8 cellular contexts compared by ENCODE assay signal in the genomic region with DNA sequence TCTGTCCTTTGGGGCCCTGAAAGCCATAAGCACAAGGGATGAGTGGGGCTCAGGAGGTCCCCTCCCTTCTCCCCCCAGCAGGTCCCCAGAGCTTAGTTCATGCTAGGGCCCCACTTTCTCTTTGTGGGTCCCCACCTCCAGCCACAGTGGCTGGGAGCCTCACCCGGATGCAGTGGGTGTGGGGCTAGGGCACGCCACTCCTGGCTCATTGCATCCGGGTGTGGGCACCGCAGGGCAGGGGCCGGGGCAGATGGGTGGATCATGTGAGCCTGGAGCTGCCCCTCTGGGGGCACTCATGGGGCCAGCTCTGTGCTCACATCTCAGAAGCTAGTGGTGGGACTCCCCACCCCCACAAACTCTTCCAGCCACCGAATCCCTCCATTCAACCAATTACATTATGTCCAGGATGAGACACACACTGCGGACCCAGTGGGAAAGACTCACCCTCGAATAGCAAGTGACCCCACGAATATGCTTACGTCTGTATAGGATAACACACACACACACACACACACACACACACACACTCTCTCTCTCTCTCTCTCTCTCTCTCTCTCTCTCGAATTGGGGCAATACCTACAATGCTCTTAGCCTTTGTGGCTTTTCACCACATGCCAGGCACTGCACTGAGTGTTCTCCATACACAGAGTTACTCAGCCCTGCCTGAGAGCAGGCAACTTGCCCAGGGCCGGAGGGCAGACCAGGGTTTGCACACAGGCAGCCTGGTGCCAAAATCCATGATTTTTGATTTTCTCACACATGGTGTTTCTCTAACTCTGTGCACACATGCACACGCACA. TPM values are rescaled to one million over a fixed set of nuclear protein-coding genes. Genes with fewer than 3 reads are reported as not detected.
DNase-seq lines count a peak whose midpoint lies in the region; ATAC-seq and TF ChIP-seq lines count a peak whose summit lies in the region.

No MANE protein-coding gene starts in this region.

- no peaks in the 10 kb centered on the region for H3K9me3 Mint-ChIP-seq in CD8-positive, alpha-beta T cell
- no peaks in the 10 kb centered on the region for H3K9me3 Mint-ChIP-seq in activated naive CD8-positive, alpha-beta T cell treated with anti-CD3 and anti-CD28 coated beads for 36 hours

- no peak overlapping the region for H2AFZ ChIP-seq in Karpas-422 (ENCODE audit: low read length)

- no peaks in the 10 kb centered on the region for H3K9me2 ChIP-seq in Karpas-422 (replicated peaks; ENCODE audit: insufficient read depth, low read length)

- peaks cover 53% of the 10 kb centered on the region for H3K4me1 ChIP-seq in CD8-positive, alpha-beta T cell (ENCODE audit: insufficient read depth, low read length)
- H3K4me1 ChIP-seq in Karpas-422 (ENCODE audit: low read length) (peaks cover 95% of the 10 kb centered on the region), right lobe of liver (peaks cover 0 to 10% (median 3%) of the 10 kb centered on the region in 4 donors)

- H4K20me1 ChIP-seq in Karpas-422 (ENCODE audit: insufficient read depth, low read depth, low read length): no peaks in the 10 kb centered on the region

- H3K27me3 ChIP-seq in CD8-positive, alpha-beta T cell (ENCODE audit: insufficient read depth, low read length): no peaks in the 10 kb centered on the region
- H3K27me3 ChIP-seq in Karpas-422 (ENCODE audit: low read length) (no peaks in the 10 kb centered on the region), right lobe of liver (no peaks in the 10 kb centered on the region)

- H3K79me2 ChIP-seq in Karpas-422 (ENCODE audit: low read length): no peaks in the 10 kb centered on the region

- TF ChIP-seq CTCF in CD8-positive, alpha-beta T cell (IDR thresholded peaks at IDR 0.05): no peak
- no peak for TF ChIP-seq CTCF in right lobe of liver (IDR thresholded peaks at IDR 0.05)

- CTCF ChIA-PET in CD8-positive, alpha-beta T cell (lab: Charles Lee): interaction anchor here (1.0 to 4.3 kb wide), 3 partner anchors 14 to 27 kb away, joined by 3 to 30 read pairs (median 4); no protein-coding TSS in a partner anchor

- no peaks in the 10 kb centered on the region for H3K36me3 ChIP-seq in CD8-positive, alpha-beta T cell (ENCODE audit: insufficient read depth, low read length)
- H3K36me3 ChIP-seq in Karpas-422 (ENCODE audit: insufficient read depth, low read length): no peaks in the 10 kb centered on the region
- H3K36me3 ChIP-seq in right lobe of liver: no peaks in the 10 kb centered on the region

- ATAC-seq in CD8-positive, alpha-beta T cell: peak; percentile 81
- ATAC-seq in right lobe of liver (peak; percentile 88 to 95 (median 92)), HG02885 (IDR thresholded peaks at IDR 0.05; ENCODE audit: poor library complexity, unreplicated experiment) (no peak), HG03442 (IDR thresholded peaks at IDR 0.05; ENCODE audit: unreplicated experiment) (no peak), HG02798 (IDR thresholded peaks at IDR 0.05; ENCODE audit: poor library complexity, unreplicated experiment) (no peak)

- POLR2A ChIA-PET in CD8-positive, alpha-beta T cell (lab: Charles Lee): interaction anchor here (0.9 kb wide), 1 partner anchor 9 kb away, joined by 4 read pairs; no protein-coding TSS in a partner anchor

- H3K27ac Mint-ChIP-seq in CD8-positive, alpha-beta T cell: peak overlapping the region; percentile 67
- H3K27ac Mint-ChIP-seq in activated naive CD8-positive, alpha-beta T cell treated with anti-CD3 and anti-CD28 coated beads for 36 hours: peak overlapping the region; percentile 77

- TF ChIP-seq POLR2A in right lobe of liver (IDR thresholded peaks at IDR 0.05): no peak

- H3K4me3 ChIP-seq in CD8-positive, alpha-beta T cell (ENCODE audit: low read depth, low read length): peak overlapping the region; percentile 10
- H3K4me3 ChIP-seq in Karpas-422 (ENCODE audit: low read length) (peak overlapping the region; percentile 57; the same call in 1 of the 2 replicates), right lobe of liver (no peak overlapping the region)

- DNase-seq in CD8-positive, alpha-beta T cell: peak in 6 of 7 experiments; percentile 18 to 79 (median 48)
- peak; percentile 90 for DNase-seq in Karpas-422
- DNase-seq in activated naive CD8-positive, alpha-beta T cell treated with anti-CD3 and anti-CD28 coated beads for 36 hours: peak; percentile 42
- peak; percentile 78 to 84 (median 82) for DNase-seq in right lobe of liver
- no peak for DNase-seq in NOMO-1 treated with dmso at 0.1 percent for 144 hours (lab: John Stamatoyannopoulos, UW; ENCODE audit: unreplicated experiment)

- WGBS in right lobe of liver (ENCODE audit: insufficient coverage, low coverage, low lambda C conversion rate, missing lambda C conversion rate): 49% methylated on average over 7 of the region's 13 CpGs

- intact Hi-C loops in CD8-positive, alpha-beta T cell (cut with DNase I, micrococcal nuclease): loop anchor here in 1 of 2 experiments (2.0 kb wide), 1 partner anchor 15 kb away; no protein-coding TSS in a partner anchor
- intact Hi-C loops in right lobe of liver (cut with DNase I): no loop called here

- H3K9me3 ChIP-seq in CD8-positive, alpha-beta T cell (ENCODE audit: low read length): no peaks in the 10 kb centered on the region
- no peaks in the 10 kb centered on the region for H3K9me3 ChIP-seq in Karpas-422 (ENCODE audit: low read length)
- H3K9me3 ChIP-seq in right lobe of liver: no peaks in the 10 kb centered on the region

- peak overlapping the region; percentile 68 for H3K4me2 ChIP-seq in Karpas-422 (ENCODE audit: low read depth, low read length, poor library complexity, severe bottlenecking)

- H3K36me3 Mint-ChIP-seq in CD8-positive, alpha-beta T cell: no peaks in the 10 kb centered on the region
- H3K36me3 Mint-ChIP-seq in activated naive CD8-positive, alpha-beta T cell treated with anti-CD3 and anti-CD28 coated beads for 36 hours: no peaks in the 10 kb centered on the region

- peak overlapping the region; percentile 20 for H3K27ac ChIP-seq in CD8-positive, alpha-beta T cell (ENCODE audit: low read depth, low read length)
- H3K27ac ChIP-seq in Karpas-422 (ENCODE audit: low read length): peak overlapping the region; percentile 100
- H3K27ac ChIP-seq in right lobe of liver: no peak overlapping the region

- peak overlapping the region; percentile 79 for H3K9ac ChIP-seq in Karpas-422 (ENCODE audit: low read length)

- H3K27me3 Mint-ChIP-seq in CD8-positive, alpha-beta T cell (ENCODE audit: low read depth): no peaks in the 10 kb centered on the region
- no peaks in the 10 kb centered on the region for H3K27me3 Mint-ChIP-seq in activated naive CD8-positive, alpha-beta T cell treated with anti-CD3 and anti-CD28 coated beads for 36 hours

- peaks cover 41% of the 10 kb centered on the region for H3K4me1 Mint-ChIP-seq in CD8-positive, alpha-beta T cell (ENCODE audit: low read depth)
- H3K4me1 Mint-ChIP-seq in activated naive CD8-positive, alpha-beta T cell treated with anti-CD3 and anti-CD28 coated beads for 36 hours: peaks cover 12% of the 10 kb centered on the region

- peak overlapping the region; percentile 55 for H3K4me3 Mint-ChIP-seq in CD8-positive, alpha-beta T cell
- H3K4me3 Mint-ChIP-seq in activated naive CD8-positive, alpha-beta T cell treated with anti-CD3 and anti-CD28 coated beads for 36 hours: peak overlapping the region; percentile 42

RNA-seq across cellular contexts. Expression of a gene that starts 16.8 kb away (rescaled TPM):
- 10 to 100 TPM; 82.8 to 90.3 TPM for total RNA-seq in CD8-positive, alpha-beta T cell
- total RNA-seq in Karpas-422 (2014; rRNA removed; shearing (Covaris generic); ENCODE audit: low replicate concordance): 116 and 118 TPM in 2 replicates
- 10 to 100 TPM; 47.4 to 54.8 TPM for total RNA-seq in activated naive CD8-positive, alpha-beta T cell treated with anti-CD3 and anti-CD28 coated beads for 36 hours
- 100 to 1,000 TPM in 3 of 6 experiments, 10 to 100 TPM in 3; 64.3 to 133 (median 85.8) TPM for total RNA-seq in right lobe of liver

RNA-seq across cellular contexts. Expression of a gene that starts 45.1 kb away (rescaled TPM):
- total RNA-seq in CD8-positive, alpha-beta T cell: 10 to 100 TPM; 67.3 to 76.2 TPM
- total RNA-seq in Karpas-422 (2014; rRNA removed; shearing (Covaris generic); ENCODE audit: low replicate concordance): 75.7 and 136 TPM in 2 replicates
- 100 to 1,000 TPM; 599 to 600 TPM for total RNA-seq in activated naive CD8-positive, alpha-beta T cell treated with anti-CD3 and anti-CD28 coated beads for 36 hours
- 10 to 100 TPM; 44.2 to 96.1 (median 73.5) TPM for total RNA-seq in right lobe of liver

Comparison
In these comparisons a context has a peak if more than half of its experiments do, and no peak if none do; other contexts are left out.
1. ATAC-seq: peak in CD8-positive, alpha-beta T cell (single experiment) and right lobe of liver (4 of 4); none in HG02885 (single experiment), HG03442 (single experiment) and HG02798 (single experiment).
2. H3K27ac ChIP-seq: peak in CD8-positive, alpha-beta T cell (single experiment) and Karpas-422 (single experiment); none in right lobe of liver (0 of 3).
3. H3K4me3 ChIP-seq: peak in CD8-positive, alpha-beta T cell (single experiment) and Karpas-422 (single experiment); none in right lobe of liver (0 of 3).